ENCODE assay signal across 8 cellular contexts in genomic region chr3:122021811-122022401, GRCh38. TPM values are rescaled to one million over a fixed set of nuclear protein-coding genes. Genes with fewer than 3 reads are reported as not detected.
DNase-seq lines count a peak whose midpoint lies in the region; ATAC-seq and TF ChIP-seq lines count a peak whose summit lies in the region.

Gene ILDR1, minus strand, starts transcription at chr3:122022247. Its CDS starts 170 bp downstream, at chr3:122022077.

- H3K27ac ChIP-seq in tibial nerve (no peak within 1 kb of the TSS), WERI-Rb-1 (no peak within 1 kb of the TSS)

- TF ChIP-seq EP300 in tibial nerve (IDR thresholded peaks at IDR 0.05), result no peak

- no peaks in the 10 kb centered on the region for H3K36me3 ChIP-seq in iPS-15b (ENCODE audit: control insufficient read depth, insufficient read depth, low read length)
- H3K36me3 ChIP-seq in tibial nerve, result no peaks in the 10 kb centered on the region
- H3K36me3 ChIP-seq in WERI-Rb-1, result no peaks in the 10 kb centered on the region

- H3K4me3 ChIP-seq in iPS-15b (ENCODE audit: low read depth, low read length), result peak within 1 kb of the TSS; percentile 81
- H3K4me3 ChIP-seq in tibial nerve, result peak within 1 kb of the TSS in 3 of 4 donors; percentile 7 to 38 (median 16)
- H3K4me3 ChIP-seq in WERI-Rb-1 (ENCODE audit: low read depth, low read length), result no peak within 1 kb of the TSS

- H3K27me3 ChIP-seq in iPS-15b (ENCODE audit: control insufficient read depth, insufficient read depth, low read length), result peaks cover 5% of the 10 kb centered on the region
- peaks cover 0 to 15% of the 10 kb centered on the region in 2 donors for H3K27me3 ChIP-seq in tibial nerve
- no peaks in the 10 kb centered on the region for H3K27me3 ChIP-seq in WERI-Rb-1 (ENCODE audit: insufficient read depth, low read depth, severe bottlenecking)

- no peak for TF ChIP-seq CTCF in tibial nerve (IDR thresholded peaks at IDR 0.05)
- no peak for TF ChIP-seq CTCF in WERI-Rb-1 (IDR thresholded peaks at IDR 0.05; ENCODE audit: low read depth, low read length)

- no peak for TF ChIP-seq POLR2A in tibial nerve (IDR thresholded peaks at IDR 0.05)

- no peak within 1 kb of the TSS for H3K9ac ChIP-seq in iPS-15b (ENCODE audit: low read depth, low read length)

- DNase-seq in DMS 273 (lab: John Stamatoyannopoulos, UW; ENCODE audit: unreplicated experiment) (peak; percentile 44), DMS 273 treated with DMSO at 0.1 percent for 48 hours (lab: John Stamatoyannopoulos, UW) (no peak), RPMI8226 (peak; percentile 84), tibial nerve (ENCODE audit: low spot score in 2 of 2) (no peak), WERI-Rb-1 (no peak), SHP77 (lab: John Stamatoyannopoulos, UW) (no peak)

- H3K4me1 ChIP-seq in iPS-15b (ENCODE audit: control insufficient read depth, insufficient read depth, low read length) (no peaks in the 10 kb centered on the region), tibial nerve (no peaks in the 10 kb centered on the region)

- ATAC-seq in HG03097 (IDR thresholded peaks at IDR 0.05; ENCODE audit: low FRiP score, unreplicated experiment), result peak; percentile 44

- WGBS in tibial nerve, 2 donors, result 10 to 17% methylated on average over 21 to 39 of the region's 43 CpGs

- H3K9me3 ChIP-seq in iPS-15b (ENCODE audit: control insufficient read depth, insufficient read depth, low read length) (no peaks in the 10 kb centered on the region), tibial nerve (no peaks in the 10 kb centered on the region), WERI-Rb-1 (ENCODE audit: severe bottlenecking) (no peaks in the 10 kb centered on the region)

RNA-seq across cellular contexts. Expression of gene ILDR1, which starts in this region (rescaled TPM):
- not detected for total RNA-seq in tibial nerve

Comparison
In these comparisons a context has a peak if more than half of its experiments do, and no peak if none do; other contexts are left out.
1. DNase-seq: peak in DMS 273 (single experiment) and RPMI8226 (single experiment); none in DMS 273 treated with DMSO at 0.1 percent for 48 hours (single experiment), tibial nerve (0 of 2), WERI-Rb-1 (single experiment) and SHP77 (0 of 2).